1 cellular context compared by ENCODE assay signal in genomic region chr19:4650159-4650558, GRCh38.
TF ChIP-seq lines count a peak whose summit lies in the region.

No MANE protein-coding gene starts in this region.

TF ChIP-seq in HepG2, 621 proteins besides CTCF, POLR2A, EP300 and RAD21:
- TF ChIP-seq, protein P1, sequence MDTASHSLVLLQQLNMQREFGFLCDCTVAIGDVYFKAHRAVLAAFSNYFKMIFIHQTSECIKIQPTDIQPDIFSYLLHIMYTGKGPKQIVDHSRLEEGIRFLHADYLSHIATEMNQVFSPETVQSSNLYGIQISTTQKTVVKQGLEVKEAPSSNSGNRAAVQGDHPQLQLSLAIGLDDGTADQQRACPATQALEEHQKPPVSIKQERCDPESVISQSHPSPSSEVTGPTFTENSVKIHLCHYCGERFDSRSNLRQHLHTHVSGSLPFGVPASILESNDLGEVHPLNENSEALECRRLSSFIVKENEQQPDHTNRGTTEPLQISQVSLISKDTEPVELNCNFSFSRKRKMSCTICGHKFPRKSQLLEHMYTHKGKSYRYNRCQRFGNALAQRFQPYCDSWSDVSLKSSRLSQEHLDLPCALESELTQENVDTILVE (CRISPR knock-in tag; IDR thresholded peaks at IDR 0.05): no peak
- TF ChIP-seq CEBPZ (IDR thresholded peaks at IDR 0.05; ENCODE audit: low read length): no peak
- TF ChIP-seq SAFB2 (CRISPR knock-in tag; IDR thresholded peaks at IDR 0.05; ENCODE audit: borderline replicate concordance, low read depth): no peak
- TF ChIP-seq KDM5A (IDR thresholded peaks at IDR 0.05; ENCODE audit: borderline replicate concordance, low read length): no peak
- no peak for TF ChIP-seq ZNF775 (CRISPR knock-in tag; IDR thresholded peaks at IDR 0.05; ENCODE audit: borderline replicate concordance)
- no peak for TF ChIP-seq ZNF780A (CRISPR knock-in tag; IDR thresholded peaks at IDR 0.05)
- no peak for TF ChIP-seq HNF1A (IDR thresholded peaks at IDR 0.05; ENCODE audit: low read depth)
- TF ChIP-seq HNF1A (CRISPR knock-in tag; IDR thresholded peaks at IDR 0.05; ENCODE audit: borderline replicate concordance): no peak
- no peak for TF ChIP-seq ZNF607 (CRISPR knock-in tag; IDR thresholded peaks at IDR 0.05; ENCODE audit: borderline replicate concordance)
- no peak for TF ChIP-seq SIX4 (CRISPR knock-in tag; IDR thresholded peaks at IDR 0.05)
- TF ChIP-seq PLRG1 (conservative IDR thresholded peaks at IDR 0.05): no peak
- TF ChIP-seq, protein P2, sequence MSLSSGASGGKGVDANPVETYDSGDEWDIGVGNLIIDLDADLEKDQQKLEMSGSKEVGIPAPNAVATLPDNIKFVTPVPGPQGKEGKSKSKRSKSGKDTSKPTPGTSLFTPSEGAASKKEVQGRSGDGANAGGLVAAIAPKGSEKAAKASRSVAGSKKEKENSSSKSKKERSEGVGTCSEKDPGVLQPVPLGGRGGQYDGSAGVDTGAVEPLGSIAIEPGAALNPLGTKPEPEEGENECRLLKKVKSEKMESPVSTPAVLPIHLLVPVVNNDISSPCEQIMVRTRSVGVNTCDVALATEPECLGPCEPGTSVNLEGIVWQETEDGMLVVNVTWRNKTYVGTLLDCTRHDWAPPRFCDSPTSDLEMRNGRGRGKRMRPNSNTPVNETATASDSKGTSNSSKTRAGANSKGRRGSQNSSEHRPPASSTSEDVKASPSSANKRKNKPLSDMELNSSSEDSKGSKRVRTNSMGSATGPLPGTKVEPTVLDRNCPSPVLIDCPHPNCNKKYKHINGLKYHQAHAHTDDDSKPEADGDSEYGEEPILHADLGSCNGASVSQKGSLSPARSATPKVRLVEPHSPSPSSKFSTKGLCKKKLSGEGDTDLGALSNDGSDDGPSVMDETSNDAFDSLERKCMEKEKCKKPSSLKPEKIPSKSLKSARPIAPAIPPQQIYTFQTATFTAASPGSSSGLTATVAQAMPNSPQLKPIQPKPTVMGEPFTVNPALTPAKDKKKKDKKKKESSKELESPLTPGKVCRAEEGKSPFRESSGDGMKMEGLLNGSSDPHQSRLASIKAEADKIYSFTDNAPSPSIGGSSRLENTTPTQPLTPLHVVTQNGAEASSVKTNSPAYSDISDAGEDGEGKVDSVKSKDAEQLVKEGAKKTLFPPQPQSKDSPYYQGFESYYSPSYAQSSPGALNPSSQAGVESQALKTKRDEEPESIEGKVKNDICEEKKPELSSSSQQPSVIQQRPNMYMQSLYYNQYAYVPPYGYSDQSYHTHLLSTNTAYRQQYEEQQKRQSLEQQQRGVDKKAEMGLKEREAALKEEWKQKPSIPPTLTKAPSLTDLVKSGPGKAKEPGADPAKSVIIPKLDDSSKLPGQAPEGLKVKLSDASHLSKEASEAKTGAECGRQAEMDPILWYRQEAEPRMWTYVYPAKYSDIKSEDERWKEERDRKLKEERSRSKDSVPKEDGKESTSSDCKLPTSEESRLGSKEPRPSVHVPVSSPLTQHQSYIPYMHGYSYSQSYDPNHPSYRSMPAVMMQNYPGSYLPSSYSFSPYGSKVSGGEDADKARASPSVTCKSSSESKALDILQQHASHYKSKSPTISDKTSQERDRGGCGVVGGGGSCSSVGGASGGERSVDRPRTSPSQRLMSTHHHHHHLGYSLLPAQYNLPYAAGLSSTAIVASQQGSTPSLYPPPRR (CRISPR knock-in tag; IDR thresholded peaks at IDR 0.05; ENCODE audit: borderline replicate concordance): no peak
- TF ChIP-seq ZNF296 (CRISPR knock-in tag; conservative IDR thresholded peaks at IDR 0.05): no peak
- TF ChIP-seq SRF (IDR thresholded peaks at IDR 0.05; ENCODE audit: low read depth, low read length): no peak
- no peak for TF ChIP-seq AKAP8 (CRISPR knock-in tag; IDR thresholded peaks at IDR 0.05)
- TF ChIP-seq SMYD3 (CRISPR knock-in tag; IDR thresholded peaks at IDR 0.05): no peak
- TF ChIP-seq, protein P3, sequence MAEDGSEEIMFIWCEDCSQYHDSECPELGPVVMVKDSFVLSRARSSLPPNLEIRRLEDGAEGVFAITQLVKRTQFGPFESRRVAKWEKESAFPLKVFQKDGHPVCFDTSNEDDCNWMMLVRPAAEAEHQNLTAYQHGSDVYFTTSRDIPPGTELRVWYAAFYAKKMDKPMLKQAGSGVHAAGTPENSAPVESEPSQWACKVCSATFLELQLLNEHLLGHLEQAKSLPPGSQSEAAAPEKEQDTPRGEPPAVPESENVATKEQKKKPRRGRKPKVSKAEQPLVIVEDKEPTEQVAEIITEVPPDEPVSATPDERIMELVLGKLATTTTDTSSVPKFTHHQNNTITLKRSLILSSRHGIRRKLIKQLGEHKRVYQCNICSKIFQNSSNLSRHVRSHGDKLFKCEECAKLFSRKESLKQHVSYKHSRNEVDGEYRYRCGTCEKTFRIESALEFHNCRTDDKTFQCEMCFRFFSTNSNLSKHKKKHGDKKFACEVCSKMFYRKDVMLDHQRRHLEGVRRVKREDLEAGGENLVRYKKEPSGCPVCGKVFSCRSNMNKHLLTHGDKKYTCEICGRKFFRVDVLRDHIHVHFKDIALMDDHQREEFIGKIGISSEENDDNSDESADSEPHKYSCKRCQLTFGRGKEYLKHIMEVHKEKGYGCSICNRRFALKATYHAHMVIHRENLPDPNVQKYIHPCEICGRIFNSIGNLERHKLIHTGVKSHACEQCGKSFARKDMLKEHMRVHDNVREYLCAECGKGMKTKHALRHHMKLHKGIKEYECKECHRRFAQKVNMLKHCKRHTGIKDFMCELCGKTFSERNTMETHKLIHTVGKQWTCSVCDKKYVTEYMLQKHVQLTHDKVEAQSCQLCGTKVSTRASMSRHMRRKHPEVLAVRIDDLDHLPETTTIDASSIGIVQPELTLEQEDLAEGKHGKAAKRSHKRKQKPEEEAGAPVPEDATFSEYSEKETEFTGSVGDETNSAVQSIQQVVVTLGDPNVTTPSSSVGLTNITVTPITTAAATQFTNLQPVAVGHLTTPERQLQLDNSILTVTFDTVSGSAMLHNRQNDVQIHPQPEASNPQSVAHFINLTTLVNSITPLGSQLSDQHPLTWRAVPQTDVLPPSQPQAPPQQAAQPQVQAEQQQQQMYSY (CRISPR knock-in tag; IDR thresholded peaks at IDR 0.05): no peak
- TF ChIP-seq ADNP (CRISPR knock-in tag; IDR thresholded peaks at IDR 0.05): no peak
- TF ChIP-seq, protein P4, sequence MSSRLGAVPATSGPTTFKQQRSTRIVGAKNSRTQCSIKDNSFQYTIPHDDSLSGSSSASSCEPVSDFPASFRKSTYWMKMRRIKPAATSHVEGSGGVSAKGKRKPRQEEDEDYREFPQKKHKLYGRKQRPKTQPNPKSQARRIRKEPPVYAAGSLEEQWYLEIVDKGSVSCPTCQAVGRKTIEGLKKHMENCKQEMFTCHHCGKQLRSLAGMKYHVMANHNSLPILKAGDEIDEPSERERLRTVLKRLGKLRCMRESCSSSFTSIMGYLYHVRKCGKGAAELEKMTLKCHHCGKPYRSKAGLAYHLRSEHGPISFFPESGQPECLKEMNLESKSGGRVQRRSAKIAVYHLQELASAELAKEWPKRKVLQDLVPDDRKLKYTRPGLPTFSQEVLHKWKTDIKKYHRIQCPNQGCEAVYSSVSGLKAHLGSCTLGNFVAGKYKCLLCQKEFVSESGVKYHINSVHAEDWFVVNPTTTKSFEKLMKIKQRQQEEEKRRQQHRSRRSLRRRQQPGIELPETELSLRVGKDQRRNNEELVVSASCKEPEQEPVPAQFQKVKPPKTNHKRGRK (CRISPR knock-in tag; IDR thresholded peaks at IDR 0.05): no peak
TF ChIP-seq in HepG2: peak in this region for 0.
